In genomic region chr1:233151850-233152249, GRCh38 we compare ENCODE assay signal across 22 cellular contexts.
"Had no signal": no experiment of that assay in that cellular context is flagged by ENCODE, and none has a peak within 500 bp of the region (broad histone marks: within the 10 kb centered on the region; RNA-seq: fewer than 3 reads in every experiment).

No MANE protein-coding gene starts in this region.

- H3K4me3 Mint-ChIP-seq: dendritic cell treated with granulocyte-macrophage colony-stimulating factor and Interleukin-4, amounts not matched to agents 40 ng/mL and 50 ng/mL, for 4 days; nephron; stimulated activated naive B cell treated with anti-CD40 and anti-IgM and Interleukin-4, amounts not matched to agents 10 μg/mL and 1 μg/mL and 100 μg/mL, for 72 hours; type B pancreatic cell had no signal

- H3K27me3 Mint-ChIP-seq: dendritic cell treated with granulocyte-macrophage colony-stimulating factor and Interleukin-4, amounts not matched to agents 40 ng/mL and 50 ng/mL, for 4 days; stimulated activated naive B cell treated with anti-CD40 and anti-IgM and Interleukin-4, amounts not matched to agents 10 μg/mL and 1 μg/mL and 100 μg/mL, for 72 hours; type B pancreatic cell had no signal

- H3K4me1 Mint-ChIP-seq: nephron; stimulated activated naive B cell treated with anti-CD40 and anti-IgM and Interleukin-4, amounts not matched to agents 10 μg/mL and 1 μg/mL and 100 μg/mL, for 72 hours had no signal

- H3K4me1 ChIP-seq: foreskin keratinocyte, sigmoid colon, testis, vagina had no signal

- H3K36me3 ChIP-seq: cardiac muscle cell, neutrophil, ovary, sigmoid colon, vagina had no signal

- DNase-seq: activated gamma-delta T cell treated with Interleukin-2 at 50 U/mL for 16 hours; activated T-cell treated with anti-CD3 and anti-CD28 coated beads, Interleukin-2, amount 50 U/mL, for 1 hour; aorta; effector CD4-positive, alpha-beta T cell; foreskin keratinocyte; hippocampal formation; mesenchymal stem cell; ovary; sigmoid colon; stimulated activated CD4-positive, alpha-beta T cell treated with anti-CD3 and anti-CD28 coated beads, Interleukin-15, amount 100 ng/mL, for 24 hours; stimulated activated naive B cell treated with anti-CD40 and anti-IgM and Interleukin-4, amounts not matched to agents 10 μg/mL and 1 μg/mL and 100 μg/mL, for 72 hours; T-helper 1 cell; T-helper 9 cell; testis had no signal

- H3K27ac ChIP-seq: cardiac muscle cell, foreskin keratinocyte, neutrophil, ovary, sigmoid colon, testis, vagina had no signal

- H3K4me3 ChIP-seq: cardiac muscle cell, ovary, sigmoid colon, smooth muscle cell, testis, vagina had no signal

- H3K9me3 ChIP-seq: neutrophil, ovary, sigmoid colon, testis, vagina had no signal

- H3K9me3 Mint-ChIP-seq: activated naive CD4-positive, alpha-beta T cell treated with anti-CD3 and anti-CD28 coated beads, Interleukin-2, amount 50 U/mL, for 72 hours; dendritic cell treated with granulocyte-macrophage colony-stimulating factor and Interleukin-4, amounts not matched to agents 40 ng/mL and 50 ng/mL, for 4 days; nephron; stimulated activated naive B cell treated with anti-CD40 and anti-IgM and Interleukin-4, amounts not matched to agents 10 μg/mL and 1 μg/mL and 100 μg/mL, for 72 hours; type B pancreatic cell had no signal

- H3K27me3 ChIP-seq: cardiac muscle cell, foreskin keratinocyte, neutrophil, ovary, sigmoid colon, testis, vagina had no signal

- ATAC-seq: activated naive CD4-positive, alpha-beta T cell treated with anti-CD3 and anti-CD28 coated beads, Interleukin-2, amount 50 U/mL, for 72 hours; foreskin keratinocyte; stimulated activated naive B cell treated with anti-CD40 and anti-IgM and Interleukin-4, amounts not matched to agents 10 μg/mL and 1 μg/mL and 100 μg/mL, for 72 hours had no signal

- H3K27ac Mint-ChIP-seq: dendritic cell treated with granulocyte-macrophage colony-stimulating factor and Interleukin-4, amounts not matched to agents 40 ng/mL and 50 ng/mL, for 4 days; nephron; stimulated activated naive B cell treated with anti-CD40 and anti-IgM and Interleukin-4, amounts not matched to agents 10 μg/mL and 1 μg/mL and 100 μg/mL, for 72 hours; type B pancreatic cell had no signal
